In the genomic region with DNA sequence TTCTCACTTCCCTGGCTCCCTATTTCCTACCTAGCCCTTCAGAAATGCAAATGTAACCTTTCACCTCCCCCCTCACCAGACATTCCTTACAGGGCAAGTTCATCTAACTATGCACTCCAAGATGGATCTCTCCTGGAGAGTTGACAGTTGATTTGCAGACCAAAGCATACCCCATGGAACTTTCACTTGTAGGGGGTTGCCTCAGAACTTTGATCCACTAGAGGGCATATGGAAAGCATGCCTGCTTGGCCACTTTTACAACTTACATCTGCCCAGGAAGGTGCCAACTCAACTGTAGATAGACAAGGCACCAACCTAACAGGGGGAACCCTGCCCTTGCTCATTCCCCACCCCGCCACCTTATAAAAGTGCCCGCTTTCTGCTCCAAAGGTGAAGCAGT, we compare ENCODE assay signal across 10 cellular contexts.
DNase-seq lines count a peak whose midpoint lies in the region; ATAC-seq and TF ChIP-seq lines count a peak whose summit lies in the region.
"Had no signal": no experiment of that assay in that cellular context is flagged by ENCODE, and none has a peak within 500 bp of the region (broad histone marks: within the 10 kb centered on the region; RNA-seq: fewer than 3 reads in every experiment).

No MANE protein-coding gene starts in this region.

- intact Hi-C loops in Right ventricle myocardium superior (cut with DNase I) (no loop called here), cardiac septum (cut with DNase I) (loop anchor here (5.0 to 10.0 kb wide), 2 partner anchors 152 to 280 kb away; no protein-coding TSS in a partner anchor), tibial artery (cut with DNase I; ENCODE audit: low total_unique reads) (no loop called here), left lung (cut with DNase I) (no loop called here)

- no peak overlapping the region for H3K4me3 ChIP-seq in RWPE2 (ENCODE audit: severe bottlenecking)
- no peak overlapping the region for H3K4me3 ChIP-seq in fibroblast of mammary gland (ENCODE audit: control insufficient read depth, low read depth, low read length)
- no peak overlapping the region for H3K4me3 ChIP-seq in tibial artery
- no peak overlapping the region for H3K4me3 ChIP-seq in left lung

- H3K9me3 ChIP-seq in RWPE2 (ENCODE audit: severe bottlenecking): no peaks in the 10 kb centered on the region
- no peaks in the 10 kb centered on the region for H3K9me3 ChIP-seq in tibial artery
- H3K9me3 ChIP-seq in left lung: no peaks in the 10 kb centered on the region

- H3K36me3 ChIP-seq in RWPE2 (ENCODE audit: low read depth): no peaks in the 10 kb centered on the region
- H3K36me3 ChIP-seq in tibial artery: no peaks in the 10 kb centered on the region
- no peaks in the 10 kb centered on the region for H3K36me3 ChIP-seq in left lung

- no peak overlapping the region for H3K27ac ChIP-seq in RWPE2 (ENCODE audit: poor library complexity, severe bottlenecking)
- no peak overlapping the region for H3K27ac ChIP-seq in tibial artery
- H3K27ac ChIP-seq in left lung: no peak overlapping the region

- H3K4me1 ChIP-seq in RWPE2 (ENCODE audit: insufficient read depth, poor library complexity, severe bottlenecking) (no peaks in the 10 kb centered on the region), tibial artery (no peaks in the 10 kb centered on the region), left lung (no peaks in the 10 kb centered on the region)

- no peak for DNase-seq in Right ventricle myocardium superior
- no peak for DNase-seq in cardiac septum (ENCODE audit: low spot score)
- no peak for DNase-seq in RWPE2 (ENCODE audit: low spot score)
- DNase-seq in fibroblast of mammary gland (ENCODE audit: low read depth): no peak
- DNase-seq in tibial artery: no peak
- DNase-seq in left lung: no peak
- DNase-seq: activated naive CD8-positive, alpha-beta T cell treated with anti-CD3 and anti-CD28 coated beads, Interleukin-2, amount 10 ng/mL, durations not matched to agents 7 days and 5 days; NCI-H187 treated with DMSO at 0.1 percent for 48 hours had no signal

- TF ChIP-seq CTCF in RWPE2 (IDR thresholded peaks at IDR 0.05; ENCODE audit: poor library complexity, severe bottlenecking) (peak; percentile 69), fibroblast of mammary gland (conservative IDR thresholded peaks at IDR 0.05; ENCODE audit: control insufficient read depth, insufficient read depth, low read depth, low read length) (peak; percentile 45), tibial artery (IDR thresholded peaks at IDR 0.05) (peak; percentile 9 to 24), left lung (IDR thresholded peaks at IDR 0.05) (no peak)

- no peaks in the 10 kb centered on the region for H3K27me3 ChIP-seq in RWPE2 (ENCODE audit: insufficient read depth, poor library complexity, severe bottlenecking)
- no peaks in the 10 kb centered on the region for H3K27me3 ChIP-seq in tibial artery
- H3K27me3 ChIP-seq in left lung: no peaks in the 10 kb centered on the region

- ATAC-seq in Right ventricle myocardium superior (ENCODE audit: poor library complexity) (peak; percentile 67), RWPE2 (ENCODE audit: low read depth) (peak; percentile 41; the same call in 1 of the 3 replicates), left lung (no peak), GM19324 (IDR thresholded peaks at IDR 0.05; ENCODE audit: low FRiP score, unreplicated experiment) (no peak), HG03460 (IDR thresholded peaks at IDR 0.05; ENCODE audit: unreplicated experiment) (no peak)

Comparison
In these comparisons a context has a peak if more than half of its experiments do, and no peak if none do; other contexts are left out.
1. ATAC-seq: peak in Right ventricle myocardium superior (single experiment) and RWPE2 (single experiment); none in left lung (single experiment), GM19324 (single experiment) and HG03460 (single experiment).
2. CTCF ChIP-seq: peak in RWPE2 (single experiment), fibroblast of mammary gland (single experiment) and tibial artery (2 of 2); none in left lung (0 of 2).